18 cellular contexts compared by ENCODE assay signal in the genomic region with DNA sequence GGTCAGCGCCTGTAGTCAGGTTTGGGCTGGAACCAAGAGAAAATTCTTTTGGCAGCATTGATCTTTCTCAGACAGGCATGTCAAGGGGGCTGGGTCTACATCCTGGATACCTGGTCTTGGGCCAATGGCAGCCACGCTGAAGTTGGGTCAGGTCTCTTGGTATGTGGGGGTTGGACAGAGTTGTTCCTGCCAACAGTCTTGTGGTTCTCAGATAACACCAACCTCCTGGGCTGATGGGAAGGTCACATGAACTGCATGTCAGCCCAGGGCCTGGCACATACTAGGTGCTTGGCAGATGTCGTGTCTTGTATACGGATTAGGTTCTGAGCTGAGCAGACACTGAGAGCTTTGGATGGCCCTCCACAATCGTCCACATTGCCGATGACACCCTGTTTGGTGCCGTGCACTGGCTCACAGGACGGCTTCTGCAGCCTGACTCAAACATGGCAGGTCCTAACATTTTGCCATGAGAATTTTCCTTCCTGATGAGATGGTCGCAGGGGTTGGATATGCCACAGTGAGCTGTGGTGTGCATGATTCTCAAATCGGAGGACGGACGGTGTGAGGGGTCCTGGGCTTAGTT. TPM values are rescaled to one million over a fixed set of nuclear protein-coding genes. Genes with fewer than 3 reads are reported as not detected.
DNase-seq lines count a peak whose midpoint lies in the region; ATAC-seq and TF ChIP-seq lines count a peak whose summit lies in the region.
"Had no signal": no experiment of that assay in that cellular context is flagged by ENCODE, and none has a peak within 500 bp of the region (broad histone marks: within the 10 kb centered on the region; RNA-seq: fewer than 3 reads in every experiment).

No MANE protein-coding gene starts in this region.

- H3K4me3 ChIP-seq in AG04450 (ENCODE audit: low read depth, low read length) (no peak overlapping the region), choroid plexus epithelial cell (ENCODE audit: low read depth, low read length) (no peak overlapping the region), testis (no peak overlapping the region)
- H3K4me3 ChIP-seq: sigmoid colon, tibial artery had no signal

- POLR2A ChIA-PET in AG04450 (lab: Yijun Ruan, JAX): interaction anchor here (0.7 kb wide), 1 partner anchor 40 kb away, joined by 3 read pairs; no protein-coding TSS in a partner anchor

- intact Hi-C loops in testis (cut with DNase I; ENCODE audit: low total_unique reads): loop anchor here (10.0 kb wide), 1 partner anchor 270 kb away; no protein-coding TSS in a partner anchor

- no peaks in the 10 kb centered on the region for H3K36me3 ChIP-seq in testis (ENCODE audit: low read depth, missing control alignments)

- ATAC-seq in omental fat pad (ENCODE audit: low FRiP score): peak; percentile 43
- no peak for ATAC-seq in HG03457 (IDR thresholded peaks at IDR 0.05; ENCODE audit: unreplicated experiment)
- ATAC-seq in GM19351 (IDR thresholded peaks at IDR 0.05; ENCODE audit: unreplicated experiment): no peak
- ATAC-seq: T-helper 17 cell had no signal

- H3K27me3 ChIP-seq in AG04450 (ENCODE audit: control insufficient read depth, insufficient read depth, low read length): no peaks in the 10 kb centered on the region
- no peaks in the 10 kb centered on the region for H3K27me3 ChIP-seq in testis
- H3K27me3 ChIP-seq: sigmoid colon, tibial artery had no signal

- DNase-seq in AG04450 (ENCODE audit: low read depth, low spot score) (no peak), M059J (ENCODE audit: low read depth) (peak; percentile 43), choroid plexus epithelial cell (ENCODE audit: low read depth) (peak; percentile 70), omental fat pad (ENCODE audit: low spot score) (no peak), SIG-M5 (lab: John Stamatoyannopoulos, UW) (no peak), testis (no peak)
- DNase-seq: activated naive CD4-positive, alpha-beta T cell treated with Interleukin-2 at 50 U/mL for 16 hours; effector CD4-positive, alpha-beta T cell; NCI-H1092 treated with DMSO at 0.1 percent for 48 hours; NK-92 treated with Interleukin-12 subunit alpha and Interleukin-12 subunit beta, amount 100 ng/mL, for 24 hours; SHP77; sigmoid colon; stimulated activated CD4-positive, alpha-beta T cell treated with anti-CD3 and anti-CD28 coated beads, Interleukin-4, amount 100 ng/mL, for 1 hour; T-helper 17 cell; tibial artery had no signal

- H3K27ac ChIP-seq in AG04450 (ENCODE audit: low read depth, low read length) (peak overlapping the region; percentile 52), testis (no peak overlapping the region)

- 87 to 94% methylated on average over 12 of the region's 12 CpGs for WGBS in testis, 2 donors

- H3K9me3 ChIP-seq in AG04450 (ENCODE audit: control insufficient read depth, insufficient read depth, low read length) (no peaks in the 10 kb centered on the region; the same call in 1 of the 2 replicates), testis (no peaks in the 10 kb centered on the region)
- H3K9me3 ChIP-seq: sigmoid colon, tibial artery had no signal

- TF ChIP-seq POLR2A in testis (IDR thresholded peaks at IDR 0.05): no peak

- TF ChIP-seq CTCF in AG04450 (IDR thresholded peaks at IDR 0.05; ENCODE audit: low read depth, low read length): no peak
- TF ChIP-seq CTCF in choroid plexus epithelial cell (conservative IDR thresholded peaks at IDR 0.05; ENCODE audit: low read depth, low read length): no peak
- TF ChIP-seq CTCF in omental fat pad (IDR thresholded peaks at IDR 0.05): no peak
- TF ChIP-seq CTCF in testis (IDR thresholded peaks at IDR 0.05): no peak

- H3K4me1 ChIP-seq in testis: no peaks in the 10 kb centered on the region

- CTCF ChIA-PET in AG04450 (lab: Charles Lee): interaction anchor here (0.7 kb wide), 1 partner anchor 144 kb away, joined by 3 read pairs; no protein-coding TSS in a partner anchor

RNA-seq across cellular contexts. Expression of a gene that starts 42.0 kb away (rescaled TPM):
- 241 and 314 TPM in 2 replicates for polyA plus RNA-seq in AG04450 (2011; rRNA removed)
- 112 and 137 TPM in 2 replicates for polyA minus RNA-seq in AG04450 (2011; rRNA and poly(A)+ RNA removed)
- 23.9 and 34.9 TPM in 2 replicates for total RNA-seq in M059J (2014; rRNA removed; shearing (Covaris generic))
- total RNA-seq in omental fat pad: 100 to 1,000 TPM; 131 to 349 (median 293) TPM
- 10 to 100 TPM; 32.4 to 42.2 TPM for total RNA-seq in testis
- polyA plus RNA-seq in testis (ENCODE audit: insufficient read depth, low read depth, low replicate concordance): 154 TPM
- polyA plus RNA-seq: IgD-negative memory B cell had no signal

Comparison
In these comparisons a context has a peak if more than half of its experiments do, and no peak if none do; other contexts are left out.
1. DNase-seq: peak in M059J (single experiment) and choroid plexus epithelial cell (single experiment); none in AG04450 (single experiment), omental fat pad (single experiment), SIG-M5 (single experiment) and testis (single experiment).